25 cellular contexts compared by ENCODE assay signal in genomic region chr1:5393591-5393990, GRCh38.
"Had no signal": no experiment of that assay in that cellular context is flagged by ENCODE, and none has a peak within 500 bp of the region (broad histone marks: within the 10 kb centered on the region; RNA-seq: fewer than 3 reads in every experiment).

No MANE protein-coding gene starts in this region.

- H3K4me1 ChIP-seq: esophagus muscularis mucosa, foreskin keratinocyte, lower lobe of right lung, pancreas, prostate gland, right atrium auricular region, suprapubic skin, thyroid gland, upper lobe of left lung had no signal

- H3K9me3 Mint-ChIP-seq: nephron progenitor cell; stimulated activated naive CD8-positive, alpha-beta T cell treated with anti-CD3 and anti-CD28 coated beads, Interleukin-15, amount 100 ng/mL, for 72 hours had no signal

- H3K36me3 ChIP-seq: esophagus muscularis mucosa, lower lobe of right lung, pancreas, prostate gland, right atrium auricular region, suprapubic skin, thyroid gland, upper lobe of left lung had no signal

- H3K27me3 Mint-ChIP-seq: naive thymus-derived CD8-positive, alpha-beta T cell; stimulated activated naive CD8-positive, alpha-beta T cell treated with anti-CD3 and anti-CD28 coated beads, Interleukin-15, amount 100 ng/mL, for 72 hours had no signal

- H3K4me2 ChIP-seq: smooth muscle cell had no signal

- H3K27me3 ChIP-seq: foreskin keratinocyte, pancreas, right atrium auricular region, thyroid gland, upper lobe of left lung had no signal

- H3K27ac ChIP-seq: coronary artery, esophagus muscularis mucosa, foreskin keratinocyte, lower lobe of right lung, pancreas, prostate gland, right atrium auricular region, suprapubic skin, thyroid gland, upper lobe of left lung had no signal

- H3K4me3 ChIP-seq: coronary artery, esophagus muscularis mucosa, lower lobe of right lung, pancreas, prostate gland, right atrium auricular region, smooth muscle cell, suprapubic skin, thyroid gland, upper lobe of left lung had no signal

- H3K4me3 Mint-ChIP-seq: immature natural killer cell; nephron progenitor cell; stimulated activated naive CD8-positive, alpha-beta T cell treated with anti-CD3 and anti-CD28 coated beads, Interleukin-15, amount 100 ng/mL, for 72 hours had no signal

- H3K4me1 Mint-ChIP-seq: nephron progenitor cell had no signal

- H3K27ac Mint-ChIP-seq: nephron progenitor cell; stimulated activated naive CD8-positive, alpha-beta T cell treated with anti-CD3 and anti-CD28 coated beads, Interleukin-15, amount 100 ng/mL, for 72 hours had no signal

- DNase-seq: dermis blood vessel endothelial cell; effector memory CD4-positive, alpha-beta T cell; foreskin keratinocyte; hypothalamus; immature natural killer cell; left ventricle myocardium superior; lower lobe of right lung; nephron progenitor cell; occipital lobe; pancreas; stimulated activated CD4-positive, alpha-beta T cell treated with anti-CD3 and anti-CD28 coated beads, Interleukin-12 subunit alpha, Interleukin-12 subunit beta, amount 100 ng/mL, for 4 hours; stimulated activated CD4-positive, alpha-beta T cell treated with anti-CD3 and anti-CD28 coated beads, Interleukin-1b, Interleukin-23, amount 100 ng/mL, for 48 hours; stimulated activated CD4-positive, alpha-beta T cell treated with anti-CD3 and anti-CD28 coated beads, Interleukin-4, amount 100 ng/mL, for 1 hour; stimulated activated CD8-positive, alpha-beta memory T cell treated with anti-CD3 and anti-CD28 coated beads, Interleukin-4, amount 100 ng/mL, for 48 hours; stimulated activated naive CD4-positive, alpha-beta T cell; stimulated activated naive CD8-positive, alpha-beta T cell treated with anti-CD3 and anti-CD28 coated beads, Interleukin-15, amount 100 ng/mL, for 72 hours; thyroid gland; upper lobe of left lung had no signal

- H3K36me3 Mint-ChIP-seq: immature natural killer cell; naive thymus-derived CD8-positive, alpha-beta T cell had no signal

- H3K9me3 ChIP-seq: lower lobe of right lung, pancreas, prostate gland, thyroid gland, upper lobe of left lung had no signal
